In genomic region chr6:98942263-98942803, GRCh38 we compare ENCODE assay signal across 1 cellular context.
TF ChIP-seq lines count a peak whose summit lies in the region.

No MANE protein-coding gene starts in this region.

TF ChIP-seq in GM23338, 12 proteins besides CTCF, POLR2A, EP300 and RAD21:
- TF ChIP-seq ZNF462 (CRISPR knock-in tag; IDR thresholded peaks at IDR 0.05) (no peak), REST (IDR thresholded peaks at IDR 0.05; ENCODE audit: unreplicated experiment) (no peak), NANOG (IDR thresholded peaks at IDR 0.05; ENCODE audit: borderline replicate concordance) (no peak), JUNB (IDR thresholded peaks at IDR 0.05; ENCODE audit: unreplicated experiment) (no peak), EZH2phosphoT487 (IDR thresholded peaks at IDR 0.05; ENCODE audit: unreplicated experiment) (no peak), STAT1 (IDR thresholded peaks at IDR 0.05; ENCODE audit: unreplicated experiment) (no peak), ZNF331 (CRISPR knock-in tag; IDR thresholded peaks at IDR 0.05; ENCODE audit: low read depth) (no peak), ZNF114 (CRISPR knock-in tag; IDR thresholded peaks at IDR 0.05) (no peak), CREB1 (CRISPR knock-in tag; IDR thresholded peaks at IDR 0.05; ENCODE audit: low read depth) (no peak), ETS1 (IDR thresholded peaks at IDR 0.05) (no peak), EZH2 (IDR thresholded peaks at IDR 0.05; ENCODE audit: low read depth, unreplicated experiment) (no peak), POLR2AphosphoS5 (IDR thresholded peaks at IDR 0.05; ENCODE audit: low read depth) (no peak)
